In genomic region chr3:128749035-128749434, GRCh38 we compare ENCODE assay signal across 20 cellular contexts. TPM values are rescaled to one million over a fixed set of nuclear protein-coding genes. Genes with fewer than 3 reads are reported as not detected.
DNase-seq lines count a peak whose midpoint lies in the region; ATAC-seq, FAIRE-seq and TF ChIP-seq lines count a peak whose summit lies in the region.
"Had no signal": no experiment of that assay in that cellular context is flagged by ENCODE, and none has a peak within 500 bp of the region (broad histone marks: within the 10 kb centered on the region; RNA-seq: fewer than 3 reads in every experiment).

No MANE protein-coding gene starts in this region.

- H3K9me3 ChIP-seq in lower lobe of right lung (no peaks in the 10 kb centered on the region), subcutaneous abdominal adipose tissue (ENCODE audit: control insufficient read depth in 5 of 5, low read length in 5 of 5) (no peaks in the 10 kb centered on the region), colonic mucosa (no peaks in the 10 kb centered on the region)
- H3K9me3 ChIP-seq: Caco-2, Peyer's patch had no signal

- no peak for FAIRE-seq in RCC 7860 (lab: Jason Lieb, UNC)

- peak overlapping the region; percentile 39 for H3K27ac Mint-ChIP-seq in activated T-cell treated with anti-CD3 and anti-CD28 coated beads, Interleukin-2, amount 50 U/mL, for 24 hours
- H3K27ac Mint-ChIP-seq in activated T-cell treated with anti-CD3 and anti-CD28 coated beads, Interleukin-2, amount 50 U/mL, for 72 hours = no peak overlapping the region
- H3K27ac Mint-ChIP-seq: B cell had no signal

- H3K9me3 Mint-ChIP-seq in activated T-cell treated with anti-CD3 and anti-CD28 coated beads, Interleukin-2, amount 50 U/mL, for 24 hours = peaks cover 4% of the 10 kb centered on the region
- no peaks in the 10 kb centered on the region for H3K9me3 Mint-ChIP-seq in activated T-cell treated with anti-CD3 and anti-CD28 coated beads, Interleukin-2, amount 50 U/mL, for 72 hours

- H3K4me1 ChIP-seq in lower lobe of right lung = peaks cover 44% of the 10 kb centered on the region
- peaks cover 0 to 39% (median 24%) of the 10 kb centered on the region in 5 donors for H3K4me1 ChIP-seq in subcutaneous abdominal adipose tissue (ENCODE audit: control insufficient read depth in 5 of 5, insufficient read depth in 5 of 5, low read length in 5 of 5)
- no peaks in the 10 kb centered on the region for H3K4me1 ChIP-seq in colonic mucosa
- H3K4me1 ChIP-seq: Caco-2 had no signal

- no peak overlapping the region for H3K9ac ChIP-seq in subcutaneous abdominal adipose tissue (ENCODE audit: low read length in 5 of 5)
- no peak overlapping the region for H3K9ac ChIP-seq in colonic mucosa (ENCODE audit: low read depth in 2 of 2, low read length in 2 of 2)

- H3K4me1 Mint-ChIP-seq in activated T-cell treated with anti-CD3 and anti-CD28 coated beads, Interleukin-2, amount 50 U/mL, for 24 hours (ENCODE audit: low read depth) = peaks cover 69% of the 10 kb centered on the region
- peaks cover 63% of the 10 kb centered on the region for H3K4me1 Mint-ChIP-seq in activated T-cell treated with anti-CD3 and anti-CD28 coated beads, Interleukin-2, amount 50 U/mL, for 72 hours (ENCODE audit: low read depth)

- DNase-seq in activated T-cell treated with anti-CD3 and anti-CD28 coated beads, Interleukin-2, amount 50 U/mL, for 24 hours = no peak
- DNase-seq in activated T-cell treated with anti-CD3 and anti-CD28 coated beads, Interleukin-2, amount 50 U/mL, for 72 hours = no peak
- DNase-seq in brain microvascular endothelial cell = peak; percentile 16
- DNase-seq in lower lobe of right lung = no peak
- DNase-seq in RCC 7860 (ENCODE audit: low spot score) = no peak
- no peak for DNase-seq in colonic mucosa
- DNase-seq: Caco-2; CD4-positive, CD25-positive, alpha-beta regulatory T cell; DMS153; GDM1; HCEC 1CT; KBM-7; NCI-H1105; NCI-H1694 treated with DMSO at 0.1 percent for 48 hours; Peyer's patch had no signal

- intact Hi-C loops in lower lobe of right lung (cut with DNase I) (no loop called here), colonic mucosa (cut with DNase I) (no loop called here)

- H3K4me3 ChIP-seq in brain microvascular endothelial cell (ENCODE audit: low read depth, low read length) (no peak overlapping the region), lower lobe of right lung (no peak overlapping the region), subcutaneous abdominal adipose tissue (ENCODE audit: low read depth in 1 of 5, low read length in 5 of 5) (no peak overlapping the region), colonic mucosa (no peak overlapping the region)
- H3K4me3 ChIP-seq: Peyer's patch had no signal

- H3K36me3 ChIP-seq in brain microvascular endothelial cell (replicated peaks) = peaks cover 4% of the 10 kb centered on the region
- peaks cover 11% of the 10 kb centered on the region for H3K36me3 ChIP-seq in lower lobe of right lung
- H3K36me3 ChIP-seq in subcutaneous abdominal adipose tissue (ENCODE audit: control insufficient read depth in 5 of 5, insufficient read depth in 5 of 5, low read length in 5 of 5) = peaks cover 0 to 12% (median 6%) of the 10 kb centered on the region in 5 donors
- no peaks in the 10 kb centered on the region for H3K36me3 ChIP-seq in colonic mucosa

- TF ChIP-seq CTCF in brain microvascular endothelial cell (IDR thresholded peaks at IDR 0.05; ENCODE audit: low read depth, low read length, missing control alignments) (no peak), lower lobe of right lung (IDR thresholded peaks at IDR 0.05) (no peak), colonic mucosa (IDR thresholded peaks at IDR 0.05) (no peak)

- H3K27ac ChIP-seq in brain microvascular endothelial cell (no peak overlapping the region), lower lobe of right lung (no peak overlapping the region), subcutaneous abdominal adipose tissue (ENCODE audit: low read depth, low read length) (peak overlapping the region; percentile 14), colonic mucosa (no peak overlapping the region)
- H3K27ac ChIP-seq: 22Rv1, Peyer's patch had no signal

- H3K4me3 Mint-ChIP-seq in activated T-cell treated with anti-CD3 and anti-CD28 coated beads, Interleukin-2, amount 50 U/mL, for 24 hours = no peak overlapping the region
- no peak overlapping the region for H3K4me3 Mint-ChIP-seq in activated T-cell treated with anti-CD3 and anti-CD28 coated beads, Interleukin-2, amount 50 U/mL, for 72 hours
- H3K4me3 Mint-ChIP-seq: B cell had no signal

- in situ Hi-C loops in brain microvascular endothelial cell (cut with HindIII; ENCODE audit: low pct_ligation_motif_present, low sequenced_read_pairs) = no loop called here

- no peak for ATAC-seq in activated T-cell treated with anti-CD3 and anti-CD28 coated beads, Interleukin-2, amount 50 U/mL, for 72 hours (replicated peaks in 1 of 2)
- ATAC-seq in lower lobe of right lung (peak; percentile 9 to 25), HG02642 (IDR thresholded peaks at IDR 0.05; ENCODE audit: poor library complexity, unreplicated experiment) (no peak)
- ATAC-seq: Right ventricle myocardium inferior had no signal

- peaks cover 64% of the 10 kb centered on the region for H3K36me3 Mint-ChIP-seq in activated T-cell treated with anti-CD3 and anti-CD28 coated beads, Interleukin-2, amount 50 U/mL, for 24 hours (ENCODE audit: low read depth)
- peaks cover 0 to 21% of the 10 kb centered on the region in 2 donors for H3K36me3 Mint-ChIP-seq in activated T-cell treated with anti-CD3 and anti-CD28 coated beads, Interleukin-2, amount 50 U/mL, for 72 hours (ENCODE audit: insufficient read depth in 2 of 2)

- no peaks in the 10 kb centered on the region for H3K27me3 ChIP-seq in brain microvascular endothelial cell (replicated peaks)
- no peaks in the 10 kb centered on the region for H3K27me3 ChIP-seq in lower lobe of right lung (ENCODE audit: low read depth)
- no peaks in the 10 kb centered on the region for H3K27me3 ChIP-seq in subcutaneous abdominal adipose tissue (ENCODE audit: control insufficient read depth in 5 of 5, insufficient read depth in 4 of 5, low read length in 5 of 5)
- no peaks in the 10 kb centered on the region for H3K27me3 ChIP-seq in colonic mucosa
- H3K27me3 ChIP-seq: Peyer's patch had no signal

- no peaks in the 10 kb centered on the region for H3K27me3 Mint-ChIP-seq in activated T-cell treated with anti-CD3 and anti-CD28 coated beads, Interleukin-2, amount 50 U/mL, for 24 hours
- no peaks in the 10 kb centered on the region for H3K27me3 Mint-ChIP-seq in activated T-cell treated with anti-CD3 and anti-CD28 coated beads, Interleukin-2, amount 50 U/mL, for 72 hours (ENCODE audit: low read depth)
- H3K27me3 Mint-ChIP-seq: B cell; CD4-positive, CD25-positive, alpha-beta regulatory T cell had no signal

RNA-seq across cellular contexts. Expression of gene RAB7A, which starts 23.1 kb away (rescaled TPM):
- total RNA-seq in activated T-cell treated with anti-CD3 and anti-CD28 coated beads, Interleukin-2, amount 50 U/mL, for 72 hours = 100 to 1,000 TPM; 204 to 206 TPM
- total RNA-seq in lower lobe of right lung = 278 TPM
- 100 to 1,000 TPM; 221 to 272 TPM for total RNA-seq in colonic mucosa

Comparison
In these comparisons a context has a peak if more than half of its experiments do, and no peak if none do; other contexts are left out.
1. ATAC-seq: peak in lower lobe of right lung (2 of 2); none in activated T-cell treated with anti-CD3 and anti-CD28 coated beads, Interleukin-2, amount 50 U/mL, for 72 hours (0 of 2) and HG02642 (single experiment).